36 cellular contexts compared by ENCODE assay signal in genomic region chr2:3108710-3109702, GRCh38.
DNase-seq lines count a peak whose midpoint lies in the region; ATAC-seq, FAIRE-seq and TF ChIP-seq lines count a peak whose summit lies in the region.
"Had no signal": no experiment of that assay in that cellular context is flagged by ENCODE, and none has a peak within 500 bp of the region (broad histone marks: within the 10 kb centered on the region; RNA-seq: fewer than 3 reads in every experiment).

No MANE protein-coding gene starts in this region.

- intact Hi-C loops in HepG2 (cut with micrococcal nuclease; ENCODE audit: unreplicated experiment), result no loop called here
- intact Hi-C loops in right lobe of liver (cut with DNase I), result no loop called here
- intact Hi-C loops in aorta (cut with DNase I), result no loop called here
- intact Hi-C loops in activated CD8-positive, alpha-beta T cell treated with anti-CD3 and anti-CD28 coated beads for 36 hours (cut with micrococcal nuclease), result no loop called here

- no peak overlapping the region for H3K4me3 ChIP-seq in HepG2 (replicated peaks in 1 of 3; ENCODE audit: insufficient read depth in 1 of 3, low read depth in 2 of 3, low read length in 3 of 3)
- no peak overlapping the region for H3K4me3 ChIP-seq in right lobe of liver
- no peak overlapping the region for H3K4me3 ChIP-seq in coronary artery
- no peak overlapping the region for H3K4me3 ChIP-seq in aorta (ENCODE audit: low read length in 2 of 2)
- H3K4me3 ChIP-seq in neural progenitor cell, result no peak overlapping the region
- H3K4me3 ChIP-seq: Peyer's patch, tibial nerve had no signal

- no peak for TF ChIP-seq RAD21 in HepG2 (CRISPR knock-in tag; IDR thresholded peaks at IDR 0.05)

- no peak overlapping the region for H3K9ac ChIP-seq in HepG2 (ENCODE audit: insufficient read depth, low read depth, low read length)
- H3K9ac ChIP-seq in neural progenitor cell, result no peak overlapping the region

- H3K36me3 ChIP-seq in HepG2 (replicated peaks in 1 of 2; ENCODE audit: control insufficient read depth in 1 of 2, insufficient read depth in 2 of 2, low read length in 2 of 2), result no peaks in the 10 kb centered on the region
- no peaks in the 10 kb centered on the region for H3K36me3 ChIP-seq in right lobe of liver
- no peaks in the 10 kb centered on the region for H3K36me3 ChIP-seq in aorta (ENCODE audit: control insufficient read depth in 1 of 2, insufficient read depth in 2 of 2, low read length in 1 of 2)
- no peaks in the 10 kb centered on the region for H3K36me3 ChIP-seq in neural progenitor cell
- H3K36me3 ChIP-seq: Peyer's patch, tibial nerve had no signal

- WGBS in HepG2 (ENCODE audit: low lambda C conversion rate), result 58% methylated on average over 26 of the region's 29 CpGs
- 95% methylated on average over 12 of the region's 29 CpGs for WGBS in right lobe of liver (ENCODE audit: insufficient coverage, low coverage, low lambda C conversion rate, missing lambda C conversion rate)
- 93 to 94% methylated on average over 29 of the region's 29 CpGs for WGBS in aorta, 2 donors

- H4K20me1 ChIP-seq in HepG2 (ENCODE audit: insufficient read depth, low read length) (no peaks in the 10 kb centered on the region), neural progenitor cell (ENCODE audit: low read depth) (no peaks in the 10 kb centered on the region)

- H3K36me3 Mint-ChIP-seq in nephron progenitor cell (ENCODE audit: low read depth) (peaks cover 7% of the 10 kb centered on the region), chondrocyte (ENCODE audit: low read depth) (no peaks in the 10 kb centered on the region), neural progenitor cell (no peaks in the 10 kb centered on the region)
- no peaks in the 10 kb centered on the region for H3K36me3 Mint-ChIP-seq in activated CD8-positive, alpha-beta T cell treated with anti-CD3 and anti-CD28 coated beads for 36 hours (ENCODE audit: low read depth)
- H3K36me3 Mint-ChIP-seq: activated naive CD8-positive, alpha-beta T cell; CD8-positive, alpha-beta memory T cell; IgD-negative memory B cell; immature natural killer cell had no signal

- no peaks in the 10 kb centered on the region for H3K9me3 Mint-ChIP-seq in nephron progenitor cell
- H3K9me3 Mint-ChIP-seq in chondrocyte (ENCODE audit: low read depth), result no peaks in the 10 kb centered on the region
- H3K9me3 Mint-ChIP-seq in activated CD8-positive, alpha-beta T cell treated with anti-CD3 and anti-CD28 coated beads for 36 hours, result peaks cover 8% of the 10 kb centered on the region
- H3K9me3 Mint-ChIP-seq in neural progenitor cell, result no peaks in the 10 kb centered on the region
- H3K9me3 Mint-ChIP-seq: CD8-positive, alpha-beta memory T cell; IgD-negative memory B cell; immature natural killer cell had no signal

- BruUV-seq in HepG2 (replicated peaks; lab: Mats Ljungman, UMichigan), result no TSS peak

- H2AFZ ChIP-seq in HepG2 (ENCODE audit: low read length) (no peak overlapping the region), neural progenitor cell (replicated peaks) (no peak overlapping the region)

- POLR2A ChIA-PET in HepG2 (lab: Yijun Ruan, JAX), result no interaction called here
- POLR2A ChIA-PET in activated CD8-positive, alpha-beta T cell treated with anti-CD3 and anti-CD28 coated beads for 36 hours (lab: Charles Lee), result no interaction called here

- H3K9me3 ChIP-seq in HepG2 (ENCODE audit: low read length), result no peaks in the 10 kb centered on the region
- no peaks in the 10 kb centered on the region for H3K9me3 ChIP-seq in right lobe of liver
- no peaks in the 10 kb centered on the region for H3K9me3 ChIP-seq in aorta (ENCODE audit: control insufficient read depth, low read length)
- H3K9me3 ChIP-seq in neural progenitor cell (ENCODE audit: low read depth), result no peaks in the 10 kb centered on the region
- H3K9me3 ChIP-seq: tibial nerve had no signal

- peak; percentile 19 for ATAC-seq in HepG2
- no peak for ATAC-seq in right lobe of liver
- peak; percentile 19 for ATAC-seq in aorta (ENCODE audit: low FRiP score)
- ATAC-seq in activated CD8-positive, alpha-beta T cell treated with anti-CD3 and anti-CD28 coated beads for 36 hours, result no peak
- ATAC-seq: activated CD8-positive, alpha-beta T cell treated with anti-CD3 and anti-CD28 coated beads, Interleukin-2, amount 10 ng/mL, durations not matched to agents 7 days and 5 days; T-helper 17 cell had no signal

- no peaks in the 10 kb centered on the region for H3K4me1 ChIP-seq in HepG2 (ENCODE audit: insufficient read depth, low read length)
- H3K4me1 ChIP-seq in right lobe of liver, result no peaks in the 10 kb centered on the region
- no peaks in the 10 kb centered on the region for H3K4me1 ChIP-seq in aorta (ENCODE audit: control insufficient read depth in 1 of 2, insufficient read depth in 2 of 2, low read length in 2 of 2)
- peaks cover 16% of the 10 kb centered on the region for H3K4me1 ChIP-seq in neural progenitor cell
- H3K4me1 ChIP-seq: Peyer's patch, tibial nerve had no signal

- no peak for TF ChIP-seq POLR2A in HepG2 (IDR thresholded peaks at IDR 0.05; ENCODE audit: insufficient read depth in 1 of 2, low read depth in 2 of 2, low read length in 2 of 2)
- TF ChIP-seq POLR2A in right lobe of liver (IDR thresholded peaks at IDR 0.05), result no peak

- TF ChIP-seq EP300 in HepG2 (IDR thresholded peaks at IDR 0.05; ENCODE audit: low read depth in 2 of 2, low read length in 2 of 2) (no peak), HepG2 (CRISPR knock-in tag; IDR thresholded peaks at IDR 0.05; ENCODE audit: borderline replicate concordance) (no peak)

- H3K27ac ChIP-seq in HepG2 (ENCODE audit: extremely low read length, insufficient read depth, low read length) (no peak overlapping the region), right lobe of liver (no peak overlapping the region), coronary artery (no peak overlapping the region), aorta (ENCODE audit: low read depth in 1 of 2, low read length in 2 of 2) (no peak overlapping the region), neural progenitor cell (no peak overlapping the region)
- H3K27ac ChIP-seq: epithelial cell of prostate, Peyer's patch, tibial nerve had no signal

- H3K4me3 Mint-ChIP-seq in nephron progenitor cell, result no peak overlapping the region
- no peak overlapping the region for H3K4me3 Mint-ChIP-seq in chondrocyte (ENCODE audit: unreplicated experiment)
- H3K4me3 Mint-ChIP-seq in activated CD8-positive, alpha-beta T cell treated with anti-CD3 and anti-CD28 coated beads for 36 hours, result no peak overlapping the region
- H3K4me3 Mint-ChIP-seq in neural progenitor cell, result no peak overlapping the region
- H3K4me3 Mint-ChIP-seq: activated CD8-positive, alpha-beta T cell treated with anti-CD3 and anti-CD28 coated beads, Interleukin-2, amount 10 ng/mL, durations not matched to agents 7 days and 5 days; activated naive CD8-positive, alpha-beta T cell; CD8-positive, alpha-beta memory T cell; IgD-negative memory B cell; immature natural killer cell; T-helper 17 cell had no signal

- in situ Hi-C loops in HepG2 (cut with HindIII; ENCODE audit: extremely low pct_ligation_motif_present, low pct_unique_long_range_greater_than_20kb), result no loop called here

- no peak for FAIRE-seq in HepG2 (lab: Jason Lieb, UNC)
- FAIRE-seq: colon, small intestine, TTC549 had no signal

- DNase-seq in HepG2 (ENCODE audit: low spot score) (no peak), right lobe of liver (no peak), coronary artery (ENCODE audit: low spot score) (peak; percentile 64), nephron progenitor cell (no peak), aorta (peak in 1 of 2 donors; percentile 53), chondrocyte (ENCODE audit: low spot score) (no peak), neural progenitor cell (ENCODE audit: low spot score) (no peak)
- DNase-seq in activated CD8-positive, alpha-beta T cell treated with anti-CD3 and anti-CD28 coated beads for 36 hours, result no peak
- DNase-seq: ACHN; activated CD4-positive, CD25-positive, alpha-beta regulatory T cell; activated CD8-positive, alpha-beta T cell treated with anti-CD3 and anti-CD28 coated beads, Interleukin-2, amount 10 ng/mL, durations not matched to agents 7 days and 5 days; activated effector memory CD4-positive, alpha-beta T cell treated with Interleukin-2 at 50 U/mL for 16 hours; activated T-cell treated with anti-CD3 and anti-CD28 coated beads, Interleukin-2, amount 50 U/mL, for 1 hour; anterior cingulate cortex; CD8-positive, alpha-beta memory T cell; effector CD8-positive, alpha-beta T cell; EL; hypothalamus; immature natural killer cell; mesendoderm; NCI-H146; NCI-H345; NCI-H69; occipital lobe; SHP77; small intestine; stimulated activated CD4-positive, alpha-beta T cell treated with anti-CD3 and anti-CD28 coated beads, Interleukin-1b, Interleukin-23, amount 100 ng/mL, for 48 hours; stimulated activated CD8-positive, alpha-beta memory T cell treated with anti-CD3 and anti-CD28 coated beads, Interleukin-4, amount 100 ng/mL, for 48 hours; T-helper 17 cell had no signal

- H3K27ac Mint-ChIP-seq in nephron progenitor cell (peak overlapping the region; percentile 72), chondrocyte (ENCODE audit: unreplicated experiment) (no peak overlapping the region), neural progenitor cell (no peak overlapping the region)
- H3K27ac Mint-ChIP-seq in activated CD8-positive, alpha-beta T cell treated with anti-CD3 and anti-CD28 coated beads for 36 hours, result no peak overlapping the region
- H3K27ac Mint-ChIP-seq: activated CD8-positive, alpha-beta T cell treated with anti-CD3 and anti-CD28 coated beads, Interleukin-2, amount 10 ng/mL, durations not matched to agents 7 days and 5 days; activated naive CD8-positive, alpha-beta T cell; CD8-positive, alpha-beta memory T cell; IgD-negative memory B cell; immature natural killer cell; T-helper 17 cell had no signal

- H3K27me3 ChIP-seq in HepG2 (ENCODE audit: control insufficient read depth in 1 of 2, insufficient read depth in 2 of 2, low read length in 2 of 2), result peaks cover 2 to 6% of the 10 kb centered on the region in 2 experiments; a peak in 2 of 5 replicates
- H3K27me3 ChIP-seq in right lobe of liver, result no peaks in the 10 kb centered on the region
- H3K27me3 ChIP-seq in aorta (ENCODE audit: control insufficient read depth in 1 of 2, insufficient read depth in 2 of 2, low read length in 1 of 2), result no peaks in the 10 kb centered on the region
- H3K27me3 ChIP-seq in neural progenitor cell, result no peaks in the 10 kb centered on the region
- H3K27me3 ChIP-seq: Peyer's patch, tibial nerve had no signal

- CTCF ChIA-PET in HepG2 (lab: Yijun Ruan, JAX; ENCODE audit: low intra/inter-chr PET ratio, low total read pairs), result no interaction called here
- CTCF ChIA-PET in activated CD8-positive, alpha-beta T cell treated with anti-CD3 and anti-CD28 coated beads for 36 hours (lab: Charles Lee), result no interaction called here

- H3K4me2 ChIP-seq in HepG2 (ENCODE audit: low read depth, low read length) (no peak overlapping the region), neural progenitor cell (no peak overlapping the region)

- H3F3A ChIP-seq in neural progenitor cell (ENCODE audit: low read depth), result peaks cover 10% of the 10 kb centered on the region

- H3K27me3 Mint-ChIP-seq in nephron progenitor cell (ENCODE audit: low read depth, poor library complexity) (peaks cover 10% of the 10 kb centered on the region), chondrocyte (ENCODE audit: low read depth) (peaks cover 2% of the 10 kb centered on the region), neural progenitor cell (ENCODE audit: insufficient read depth, low read depth) (peaks cover 6% of the 10 kb centered on the region)
- H3K27me3 Mint-ChIP-seq in activated CD8-positive, alpha-beta T cell treated with anti-CD3 and anti-CD28 coated beads for 36 hours, result no peaks in the 10 kb centered on the region
- H3K27me3 Mint-ChIP-seq: IgD-negative memory B cell had no signal

- TF ChIP-seq CTCF in HepG2 (CRISPR knock-in tag; IDR thresholded peaks at IDR 0.05) (no peak), right lobe of liver (IDR thresholded peaks at IDR 0.05) (no peak), coronary artery (IDR thresholded peaks at IDR 0.05) (no peak), nephron progenitor cell (IDR thresholded peaks at IDR 0.05) (no peak), chondrocyte (IDR thresholded peaks at IDR 0.05) (no peak), neural progenitor cell (IDR thresholded peaks at IDR 0.05) (no peak)
- no peak for TF ChIP-seq CTCF in activated CD8-positive, alpha-beta T cell treated with anti-CD3 and anti-CD28 coated beads for 36 hours (IDR thresholded peaks at IDR 0.05)

- H3K79me2 ChIP-seq in HepG2 (ENCODE audit: insufficient read depth, low read length) (no peaks in the 10 kb centered on the region), neural progenitor cell (ENCODE audit: low read depth) (no peaks in the 10 kb centered on the region)

- H3K4me1 Mint-ChIP-seq in nephron progenitor cell (peaks cover 33% of the 10 kb centered on the region), chondrocyte (ENCODE audit: low read depth) (no peaks in the 10 kb centered on the region), neural progenitor cell (peaks cover 19% of the 10 kb centered on the region)
- no peaks in the 10 kb centered on the region for H3K4me1 Mint-ChIP-seq in activated CD8-positive, alpha-beta T cell treated with anti-CD3 and anti-CD28 coated beads for 36 hours (ENCODE audit: low read depth)
- H3K4me1 Mint-ChIP-seq: CD8-positive, alpha-beta memory T cell; IgD-negative memory B cell; immature natural killer cell; T-helper 17 cell had no signal

Comparison
In these comparisons a context has a peak if more than half of its experiments do, and no peak if none do; other contexts are left out.
1. ATAC-seq: peak in HepG2 (single experiment) and aorta (single experiment); none in right lobe of liver (0 of 4) and activated CD8-positive, alpha-beta T cell treated with anti-CD3 and anti-CD28 coated beads for 36 hours (single experiment).